ENCODE assay signal across 13 cellular contexts in genomic region chr7:157541295-157541608, GRCh38.
"Had no signal": no experiment of that assay in that cellular context is flagged by ENCODE, and none has a peak within 500 bp of the region (broad histone marks: within the 10 kb centered on the region; RNA-seq: fewer than 3 reads in every experiment).

No MANE protein-coding gene starts in this region.

- H3K9me3 Mint-ChIP-seq: activated B cell treated with CpG ODN at 0.5 μM for 24 hours had no signal

- H3K4me1 ChIP-seq: colonic mucosa, lower lobe of right lung, tibial artery had no signal

- H3K4me3 Mint-ChIP-seq: activated B cell treated with CpG ODN at 0.5 μM for 24 hours; activated T-cell treated with anti-CD3 and anti-CD28 coated beads, Interleukin-2, amount 50 U/mL, for 72 hours; naive B cell; T-helper 17 cell had no signal

- H3K27ac ChIP-seq: cardiac muscle cell, colonic mucosa, lower lobe of right lung, tibial artery had no signal

- H3K27me3 ChIP-seq: cardiac muscle cell, colonic mucosa had no signal

- H3K27me3 Mint-ChIP-seq: activated B cell treated with CpG ODN at 0.5 μM for 24 hours had no signal

- DNase-seq: activated B cell treated with CpG ODN at 0.5 μM for 24 hours; activated CD4-positive, alpha-beta T cell treated with anti-CD3 and anti-CD28 coated beads, Interleukin-2, amount 50 U/mL, for 1 hour; activated naive CD4-positive, alpha-beta T cell treated with Interleukin-2 at 50 U/mL for 16 hours; activated T-cell treated with anti-CD3 and anti-CD28 coated beads, Interleukin-2, amount 50 U/mL, for 72 hours; colonic mucosa; midbrain; naive B cell; stimulated activated CD4-positive, alpha-beta T cell treated with anti-CD3 and anti-CD28 coated beads, Interleukin-15, amount 100 ng/mL, for 24 hours; stimulated activated CD4-positive, alpha-beta T cell treated with anti-CD3 and anti-CD28 coated beads, Interleukin-4, amount 100 ng/mL, for 4 hours; T-helper 17 cell had no signal

- H3K36me3 ChIP-seq: cardiac muscle cell, colonic mucosa, lower lobe of right lung, tibial artery had no signal

- H3K4me3 ChIP-seq: cardiac muscle cell, colonic mucosa, lower lobe of right lung, tibial artery had no signal

- ATAC-seq: activated T-cell treated with anti-CD3 and anti-CD28 coated beads, Interleukin-2, amount 50 U/mL, for 72 hours; lower lobe of right lung; T-helper 17 cell had no signal

- H3K27ac Mint-ChIP-seq: activated B cell treated with CpG ODN at 0.5 μM for 24 hours; activated T-cell treated with anti-CD3 and anti-CD28 coated beads, Interleukin-2, amount 50 U/mL, for 72 hours; naive B cell; T-helper 17 cell had no signal

- H3K9me3 ChIP-seq: colonic mucosa, lower lobe of right lung, tibial artery had no signal

- H3K4me1 Mint-ChIP-seq: activated B cell treated with CpG ODN at 0.5 μM for 24 hours had no signal
